In the genomic region with DNA sequence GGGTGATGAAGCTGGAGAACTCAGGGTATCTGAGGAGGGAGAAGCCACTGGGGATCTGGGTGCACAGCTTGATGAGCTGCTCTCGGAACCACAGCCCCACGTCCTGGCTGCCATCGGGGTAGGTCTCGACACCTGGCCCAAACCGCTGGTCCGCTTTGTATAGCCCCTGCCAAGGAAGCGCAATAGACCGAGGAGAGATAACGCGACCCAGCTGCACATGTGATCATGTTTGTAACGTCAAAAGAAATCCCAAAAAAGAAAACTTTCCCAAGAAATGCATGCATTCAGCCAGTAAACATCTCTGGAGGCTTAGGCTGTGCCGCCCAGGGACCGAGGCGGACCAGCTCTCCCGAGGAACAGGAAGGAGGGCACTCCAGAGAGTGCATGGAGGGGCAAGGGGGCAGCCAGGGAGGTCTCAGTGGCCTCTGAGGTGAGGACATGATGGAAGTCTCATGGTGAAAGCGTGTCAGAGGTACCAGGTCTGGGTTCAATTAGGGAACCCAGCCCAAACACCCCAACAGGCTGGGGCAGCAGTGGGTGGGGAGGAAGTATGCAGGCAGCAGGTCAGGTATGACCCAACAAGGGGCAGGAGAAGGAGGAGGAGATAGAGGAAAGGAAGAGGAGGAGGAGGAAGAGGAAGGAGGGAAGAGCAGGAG, we compare ENCODE assay signal across 18 cellular contexts.
"Had no signal": no experiment of that assay in that cellular context is flagged by ENCODE, and none has a peak within 500 bp of the region (broad histone marks: within the 10 kb centered on the region; RNA-seq: fewer than 3 reads in every experiment).

No MANE protein-coding gene starts in this region.

- H3K4me1 Mint-ChIP-seq: nephron had no signal

- H3K27ac Mint-ChIP-seq: activated T-helper 2 cell treated with anti-CD3 and anti-CD28 coated beads, Interferon-gamma antibody, Interleukin-2, Interleukin-4, amounts not matched to agents 10 μg/mL and 5 μg/mL and 100 μg/mL, durations not matched to agents 14 hours and 24 hours and 36 hours; nephron had no signal

- DNase-seq: activated CD4-positive, alpha-beta T cell treated with anti-CD3 and anti-CD28 coated beads for 1 hour; activated CD4-positive, alpha-beta T cell treated with anti-CD3 and anti-CD28 coated beads, Interleukin-2, amount 50 U/mL, for 1 hour; activated naive CD4-positive, alpha-beta T cell; activated T-cell treated with anti-CD3 and anti-CD28 coated beads for 4 hours; anterior cingulate cortex; body of pancreas; esophagus squamous epithelium; gastrocnemius medialis; hippocampal formation; sigmoid colon; stimulated activated CD4-positive, alpha-beta T cell treated with anti-CD3 and anti-CD28 coated beads, Interleukin-2, amount 100 ng/mL, for 48 hours; stimulated activated naive CD4-positive, alpha-beta T cell; T-helper 1 cell; testis; WERI-Rb-1 had no signal

- ATAC-seq: body of pancreas, gastrocnemius medialis, left ventricle myocardium superior had no signal

- H3K4me3 Mint-ChIP-seq: nephron had no signal
